In genomic region chr2:132977812-132978529, GRCh38 we compare ENCODE assay signal across 20 cellular contexts.
DNase-seq lines count a peak whose midpoint lies in the region; ATAC-seq and TF ChIP-seq lines count a peak whose summit lies in the region.
"Had no signal": no experiment of that assay in that cellular context is flagged by ENCODE, and none has a peak within 500 bp of the region (broad histone marks: within the 10 kb centered on the region; RNA-seq: fewer than 3 reads in every experiment).

No MANE protein-coding gene starts in this region.

- TF ChIP-seq POLR2A in IMR-90 (IDR thresholded peaks at IDR 0.05; ENCODE audit: low read depth, low read length) = no peak

- peak overlapping the region in 1 of 2 experiments; percentile 24; a peak in 1 of 4 replicates for H4K8ac ChIP-seq in IMR-90 (ENCODE audit: low read depth in 2 of 2, low read length in 2 of 2)

- intact Hi-C loops in IMR-90 (cut with micrococcal nuclease) = no loop called here
- intact Hi-C loops in MCF 10A (cut with micrococcal nuclease) = no loop called here

- no peak for TF ChIP-seq RAD21 in IMR-90 (IDR thresholded peaks at IDR 0.05; ENCODE audit: low read length)

- H2AK9ac ChIP-seq in IMR-90 (replicated peaks; ENCODE audit: low read depth, low read length, poor library complexity) = no peak overlapping the region

- H3K9ac ChIP-seq in IMR-90 (ENCODE audit: low read depth, low read length) = no peak overlapping the region

- H3K18ac ChIP-seq in IMR-90 (ENCODE audit: low read depth, low read length) = no peak overlapping the region; the same call in 1 of the 2 replicates

- WGBS in IMR-90 (ENCODE audit: extremely low coverage in 2 of 2, insufficient read length in 1 of 2), 2 experiments = no CpG with 5 or more reads among the region's 4 CpGs

- H3K4me1 ChIP-seq in IMR-90 (ENCODE audit: control insufficient read depth, insufficient read depth, low read length) = peaks cover 6% of the 10 kb centered on the region
- H3K4me1 ChIP-seq: lower lobe of right lung had no signal

- no peak overlapping the region for H2BK5ac ChIP-seq in IMR-90 (ENCODE audit: low read depth, low read length, poor library complexity, severe bottlenecking)

- H3K23ac ChIP-seq in IMR-90 (ENCODE audit: low read depth, low read length) = no peak overlapping the region

- no TSS peak for BruUV-seq in IMR-90 (replicated peaks; lab: Mats Ljungman, UMichigan)
- no TSS peak for BruUV-seq in MCF 10A (replicated peaks; lab: Mats Ljungman, UMichigan)

- dilution Hi-C loops in IMR-90 (cut with HindIII; ENCODE audit: low sequenced_read_pairs, unreplicated experiment) = no loop called here

- H3K56ac ChIP-seq in IMR-90 (ENCODE audit: extremely low read depth, insufficient read depth, low read length) = no peak overlapping the region

- no peaks in the 10 kb centered on the region for H3K4me1 Mint-ChIP-seq in MCF 10A (ENCODE audit: insufficient read depth, unreplicated experiment)
- H3K4me1 Mint-ChIP-seq in activated T-helper 17 cell treated with anti-CD3 and anti-CD28 coated beads, Interleukin-2, amount 50 U/mL, for 72 hours = no peaks in the 10 kb centered on the region
- H3K4me1 Mint-ChIP-seq in immature natural killer cell = no peaks in the 10 kb centered on the region
- H3K4me1 Mint-ChIP-seq: activated CD4-positive, alpha-beta T cell treated with anti-CD3 and anti-CD28 coated beads, Interleukin-2, amount 10 ng/mL, durations not matched to agents 7 days and 5 days; stimulated activated effector memory CD8-positive, alpha-beta T cell treated with anti-CD3 and anti-CD28 coated beads, Interleukin-12 subunit alpha, Interleukin-12 subunit beta, amount 100 ng/mL, for 72 hours had no signal

- peak overlapping the region; percentile 58; the same call in 1 of the 2 replicates for H2AK5ac ChIP-seq in IMR-90 (ENCODE audit: low read depth, low read length)

- H2BK15ac ChIP-seq in IMR-90 (ENCODE audit: low read depth, low read length) = peak overlapping the region; percentile 45; the same call in 1 of the 3 replicates

- H3K4me3 Mint-ChIP-seq in MCF 10A (ENCODE audit: unreplicated experiment) (no peak overlapping the region), immature natural killer cell (no peak overlapping the region)
- H3K4me3 Mint-ChIP-seq in activated T-helper 17 cell treated with anti-CD3 and anti-CD28 coated beads, Interleukin-2, amount 50 U/mL, for 72 hours = no peak overlapping the region
- H3K4me3 Mint-ChIP-seq: activated CD4-positive, alpha-beta T cell treated with anti-CD3 and anti-CD28 coated beads, Interleukin-2, amount 10 ng/mL, durations not matched to agents 7 days and 5 days; nephron; stimulated activated effector memory CD8-positive, alpha-beta T cell treated with anti-CD3 and anti-CD28 coated beads, Interleukin-12 subunit alpha, Interleukin-12 subunit beta, amount 100 ng/mL, for 72 hours had no signal

- POLR2A ChIA-PET in IMR-90 (lab: Charles Lee; ENCODE audit: unreplicated experiment) = no interaction called here
- POLR2A ChIA-PET in MCF 10A (lab: Yijun Ruan, JAX) = interaction anchor here (0.9 kb wide), 1 partner anchor 14 kb away, joined by 3 read pairs; no protein-coding TSS in a partner anchor

- in situ Hi-C loops in IMR-90 (cut with MboI; ENCODE audit: low sequenced_read_pairs) = no loop called here

- no peak overlapping the region for H3K4me2 ChIP-seq in IMR-90 (ENCODE audit: low read depth, low read length)
- H3K4me2 ChIP-seq: PC-9 had no signal

- no peak overlapping the region for H2AFZ ChIP-seq in IMR-90 (replicated peaks; ENCODE audit: low read length, poor library complexity)
- H2AFZ ChIP-seq: PC-9 had no signal

- H4K20me1 ChIP-seq in IMR-90 (ENCODE audit: insufficient read depth, low read length) = peaks cover 13% of the 10 kb centered on the region; the same call in 1 of the 2 replicates

- H2BK20ac ChIP-seq in IMR-90 (ENCODE audit: low read depth, low read length) = 0 out of 2 replicates have a peak overlapping the region, but pooled peaks have one; percentile 19

- no peak overlapping the region for H4K91ac ChIP-seq in IMR-90 (ENCODE audit: insufficient read depth, low read depth, low read length)

- peak overlapping the region; percentile 51 for H3K14ac ChIP-seq in IMR-90 (replicated peaks; ENCODE audit: low read depth, low read length)

- H2BK120ac ChIP-seq in IMR-90 (ENCODE audit: low read depth, low read length) = peak overlapping the region; percentile 27; the same call in 1 of the 2 replicates

- H4K5ac ChIP-seq in IMR-90 (ENCODE audit: low read depth, low read length) = no peak overlapping the region

- no peak overlapping the region for H3K27ac ChIP-seq in IMR-90 (ENCODE audit: insufficient read depth, low read length)
- H3K27ac ChIP-seq: gastroesophageal sphincter, lower lobe of right lung, PC-9, upper lobe of left lung had no signal

- H3K27me3 Mint-ChIP-seq in MCF 10A (ENCODE audit: insufficient read depth, unreplicated experiment) (no peaks in the 10 kb centered on the region), immature natural killer cell (ENCODE audit: low read depth in 3 of 3) (peaks cover 0 to 1% (median 0%) of the 10 kb centered on the region in 3 donors)
- H3K27me3 Mint-ChIP-seq in activated T-helper 17 cell treated with anti-CD3 and anti-CD28 coated beads, Interleukin-2, amount 50 U/mL, for 72 hours = no peaks in the 10 kb centered on the region
- H3K27me3 Mint-ChIP-seq: activated CD4-positive, alpha-beta T cell treated with anti-CD3 and anti-CD28 coated beads, Interleukin-2, amount 10 ng/mL, durations not matched to agents 7 days and 5 days had no signal

- ATAC-seq in IMR-90 (ENCODE audit: low read depth) = peak; percentile 59
- ATAC-seq in GM18867 (IDR thresholded peaks at IDR 0.05; ENCODE audit: unreplicated experiment) = no peak
- ATAC-seq in activated T-helper 17 cell treated with anti-CD3 and anti-CD28 coated beads, Interleukin-2, amount 50 U/mL, for 72 hours (replicated peaks) = no peak
- ATAC-seq: gastroesophageal sphincter; HCT116; lower lobe of right lung; stimulated activated effector memory CD8-positive, alpha-beta T cell treated with anti-CD3 and anti-CD28 coated beads, Interleukin-12 subunit alpha, Interleukin-12 subunit beta, amount 100 ng/mL, for 72 hours had no signal

- peaks cover 35% of the 10 kb centered on the region for H3K9me3 Mint-ChIP-seq in MCF 10A (ENCODE audit: unreplicated experiment)
- peaks cover 5% of the 10 kb centered on the region for H3K9me3 Mint-ChIP-seq in activated T-helper 17 cell treated with anti-CD3 and anti-CD28 coated beads, Interleukin-2, amount 50 U/mL, for 72 hours
- peaks cover 0 to 27% (median 9%) of the 10 kb centered on the region in 6 donors for H3K9me3 Mint-ChIP-seq in immature natural killer cell
- H3K9me3 Mint-ChIP-seq: nephron had no signal

- H3K36me3 Mint-ChIP-seq in MCF 10A (ENCODE audit: insufficient read depth, unreplicated experiment) (no peaks in the 10 kb centered on the region), immature natural killer cell (no peaks in the 10 kb centered on the region)
- H3K36me3 Mint-ChIP-seq in activated T-helper 17 cell treated with anti-CD3 and anti-CD28 coated beads, Interleukin-2, amount 50 U/mL, for 72 hours (ENCODE audit: low read depth) = no peaks in the 10 kb centered on the region
- H3K36me3 Mint-ChIP-seq: stimulated activated effector memory CD8-positive, alpha-beta T cell treated with anti-CD3 and anti-CD28 coated beads, Interleukin-12 subunit alpha, Interleukin-12 subunit beta, amount 100 ng/mL, for 72 hours had no signal

- CTCF ChIA-PET in IMR-90 (lab: Yijun Ruan, JAX) = interaction anchor here (0.6 to 0.9 kb wide), 2 partner anchors 22 to 120 kb away, joined by 3 read pairs; no protein-coding TSS in a partner anchor
- CTCF ChIA-PET in MCF 10A (lab: Yijun Ruan, JAX) = interaction anchor here (0.9 to 1.7 kb wide), 3 partner anchors 13 to 583 kb away, joined by 3 to 5 read pairs (median 4); no protein-coding TSS in a partner anchor

- H3K27me3 ChIP-seq in IMR-90 (ENCODE audit: control insufficient read depth, insufficient read depth, low read length) = no peaks in the 10 kb centered on the region
- H3K27me3 ChIP-seq: gastroesophageal sphincter, upper lobe of left lung had no signal

- H3K9me3 ChIP-seq in IMR-90 (ENCODE audit: control insufficient read depth, insufficient read depth, low read length) = no peaks in the 10 kb centered on the region
- H3K9me3 ChIP-seq: gastroesophageal sphincter, lower lobe of right lung, upper lobe of left lung had no signal

- H3K4ac ChIP-seq in IMR-90 (ENCODE audit: low read depth, low read length) = peak overlapping the region; percentile 62

- H3K4me3 ChIP-seq in IMR-90 (ENCODE audit: insufficient read depth, low read depth, low read length) = no peak overlapping the region
- H3K4me3 ChIP-seq: gastroesophageal sphincter, lower lobe of right lung, PC-9, upper lobe of left lung had no signal

- no peaks in the 10 kb centered on the region for H3K36me3 ChIP-seq in IMR-90 (ENCODE audit: control insufficient read depth, insufficient read depth, low read length)
- H3K36me3 ChIP-seq: gastroesophageal sphincter, lower lobe of right lung, upper lobe of left lung had no signal

- peaks cover 12% of the 10 kb centered on the region for H3K9me1 ChIP-seq in IMR-90 (ENCODE audit: insufficient read depth, low read length)

- TF ChIP-seq CTCF in IMR-90 (conservative IDR thresholded peaks at IDR 0.05; ENCODE audit: low read depth, low read length) = no peak
- no peak for TF ChIP-seq CTCF in MCF 10A (IDR thresholded peaks at IDR 0.05; ENCODE audit: unreplicated experiment)

- DNase-seq in AG08395 (ENCODE audit: low spot score) (peak; percentile 22), IMR-90 (peak; percentile 80), MCF 10A (ENCODE audit: unreplicated experiment) (peak; percentile 25), inferior parietal cortex (ENCODE audit: extremely low spot score) (peak; percentile 37), NCI-H2029 (lab: John Stamatoyannopoulos, UW) (no peak), immature natural killer cell (no peak)
- DNase-seq: activated CD4-positive, alpha-beta T cell treated with anti-CD3 and anti-CD28 coated beads, Interleukin-2, amount 10 ng/mL, durations not matched to agents 7 days and 5 days; activated naive CD4-positive, alpha-beta T cell treated with anti-CD3 and anti-CD28 coated beads, Interleukin-2, amount 50 U/mL, for 16 hours; effector memory CD4-positive, alpha-beta T cell; lower lobe of right lung; NCI-H526 treated with DMSO at 0.1 percent for 48 hours; PC-9; upper lobe of left lung had no signal

- H3K79me1 ChIP-seq in IMR-90 (ENCODE audit: low read depth in 1 of 2, low read length in 2 of 2) = peaks cover 10 to 45% of the 10 kb centered on the region in 2 experiments; a peak in 3 of 4 replicates

- no peak overlapping the region for H3K27ac Mint-ChIP-seq in MCF 10A (ENCODE audit: low read depth, unreplicated experiment)
- no peak overlapping the region for H3K27ac Mint-ChIP-seq in activated T-helper 17 cell treated with anti-CD3 and anti-CD28 coated beads, Interleukin-2, amount 50 U/mL, for 72 hours
- no peak overlapping the region for H3K27ac Mint-ChIP-seq in immature natural killer cell
- H3K27ac Mint-ChIP-seq: activated CD4-positive, alpha-beta T cell treated with anti-CD3 and anti-CD28 coated beads, Interleukin-2, amount 10 ng/mL, durations not matched to agents 7 days and 5 days; nephron; progenitor cell of endocrine pancreas; stimulated activated effector memory CD8-positive, alpha-beta T cell treated with anti-CD3 and anti-CD28 coated beads, Interleukin-12 subunit alpha, Interleukin-12 subunit beta, amount 100 ng/mL, for 72 hours had no signal

TF ChIP-seq in IMR-90, 13 proteins besides CTCF, POLR2A, EP300 and RAD21 (continues in another document):
- peak; percentile 55 for TF ChIP-seq CEBPB (IDR thresholded peaks at IDR 0.05; ENCODE audit: low read depth, low read length)

Comparison
In these comparisons a context has a peak if more than half of its experiments do, and no peak if none do; other contexts are left out.
1. DNase-seq: peak in AG08395 (single experiment), IMR-90 (single experiment), MCF 10A (single experiment) and inferior parietal cortex (single experiment); none in NCI-H2029 (single experiment) and immature natural killer cell (0 of 3).